In the genomic region with DNA sequence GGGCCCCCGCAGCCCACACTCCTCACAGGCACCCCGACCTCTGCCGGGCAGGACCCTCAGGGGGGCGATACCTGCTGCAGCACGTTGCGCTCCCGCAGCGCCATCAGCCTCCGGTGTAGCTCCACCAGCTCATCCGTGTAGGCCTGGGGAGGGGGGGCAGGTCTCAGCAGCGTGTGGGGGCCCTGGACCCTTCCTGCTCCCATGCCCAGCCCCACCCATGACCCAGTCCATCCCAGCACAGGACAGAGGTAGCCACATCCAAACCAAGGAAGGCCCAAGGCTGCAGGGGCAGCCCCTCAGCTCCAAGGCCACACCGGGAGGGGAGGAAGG, we compare ENCODE assay signal across 22 cellular contexts.
"Had no signal": no experiment of that assay in that cellular context is flagged by ENCODE, and none has a peak within 500 bp of the region (broad histone marks: within the 10 kb centered on the region; RNA-seq: fewer than 3 reads in every experiment).

No MANE protein-coding gene starts in this region.

- H3K4me1 Mint-ChIP-seq: activated naive CD4-positive, alpha-beta T cell treated with anti-CD3 and anti-CD28 coated beads, Interleukin-2, amount 10 ng/mL, durations not matched to agents 7 days and 5 days had no signal

- DNase-seq: activated CD4-positive, alpha-beta T cell treated with anti-CD3 and anti-CD28 coated beads, Interleukin-2, amount 50 U/mL, for 4 hours; activated CD8-positive, alpha-beta memory T cell treated with anti-CD3 and anti-CD28 coated beads, Interleukin-2, amount 50 U/mL, for 48 hours; activated effector memory CD4-positive, alpha-beta T cell treated with Interleukin-2 at 50 U/mL for 16 hours; activated naive CD4-positive, alpha-beta T cell treated with anti-CD3 and anti-CD28 coated beads, Interleukin-2, amount 10 ng/mL, durations not matched to agents 7 days and 5 days; activated T-cell treated with anti-CD3 and anti-CD28 coated beads, Interleukin-2, amount 50 U/mL, for 72 hours; amygdala; dermis blood vessel endothelial cell; effector CD8-positive, alpha-beta T cell; foreskin keratinocyte; naive thymus-derived CD4-positive, alpha-beta T cell; stimulated activated CD4-positive, alpha-beta T cell treated with anti-CD3 and anti-CD28 coated beads, Interleukin-12 subunit alpha, Interleukin-12 subunit beta, amount 100 ng/mL, for 4 hours; stimulated activated CD4-positive, alpha-beta T cell treated with anti-CD3 and anti-CD28 coated beads, Interleukin-4, amount 100 ng/mL, for 4 hours; stomach; T-helper 1 cell had no signal

- H3K27me3 ChIP-seq: cardiac muscle cell, foreskin keratinocyte, pancreas, stomach, suprapubic skin, tibial nerve, uterus had no signal

- H3K36me3 ChIP-seq: uterus had no signal

- H3K27me3 Mint-ChIP-seq: activated naive CD4-positive, alpha-beta T cell treated with anti-CD3 and anti-CD28 coated beads, Interleukin-2, amount 10 ng/mL, durations not matched to agents 7 days and 5 days; naive thymus-derived CD4-positive, alpha-beta T cell had no signal

- H3K9me3 ChIP-seq: pancreas, psoas muscle, stomach, suprapubic skin, tibial nerve, uterus had no signal

- H3K4me3 ChIP-seq: cardiac muscle cell, lung, pancreas, psoas muscle, stomach, suprapubic skin, tibial nerve, uterus had no signal

- ATAC-seq: foreskin keratinocyte; naive thymus-derived CD4-positive, alpha-beta T cell; pancreas; psoas muscle; right cardiac atrium had no signal

- H3K4me1 ChIP-seq: foreskin keratinocyte, pancreas, psoas muscle had no signal

- H3K27ac ChIP-seq: foreskin keratinocyte, pancreas, psoas muscle, stomach, suprapubic skin, uterus had no signal

- H3K4me3 Mint-ChIP-seq: activated naive CD4-positive, alpha-beta T cell treated with anti-CD3 and anti-CD28 coated beads, Interleukin-2, amount 10 ng/mL, durations not matched to agents 7 days and 5 days; activated T-cell treated with anti-CD3 and anti-CD28 coated beads, Interleukin-2, amount 50 U/mL, for 72 hours; naive thymus-derived CD4-positive, alpha-beta T cell had no signal

- H3K9me3 Mint-ChIP-seq: activated naive CD4-positive, alpha-beta T cell treated with anti-CD3 and anti-CD28 coated beads, Interleukin-2, amount 10 ng/mL, durations not matched to agents 7 days and 5 days; activated T-cell treated with anti-CD3 and anti-CD28 coated beads, Interleukin-2, amount 50 U/mL, for 72 hours had no signal

- H3K27ac Mint-ChIP-seq: activated naive CD4-positive, alpha-beta T cell treated with anti-CD3 and anti-CD28 coated beads, Interleukin-2, amount 10 ng/mL, durations not matched to agents 7 days and 5 days; activated T-cell treated with anti-CD3 and anti-CD28 coated beads, Interleukin-2, amount 50 U/mL, for 72 hours; naive thymus-derived CD4-positive, alpha-beta T cell had no signal
